ENCODE assay signal across 21 cellular contexts in the genomic region with DNA sequence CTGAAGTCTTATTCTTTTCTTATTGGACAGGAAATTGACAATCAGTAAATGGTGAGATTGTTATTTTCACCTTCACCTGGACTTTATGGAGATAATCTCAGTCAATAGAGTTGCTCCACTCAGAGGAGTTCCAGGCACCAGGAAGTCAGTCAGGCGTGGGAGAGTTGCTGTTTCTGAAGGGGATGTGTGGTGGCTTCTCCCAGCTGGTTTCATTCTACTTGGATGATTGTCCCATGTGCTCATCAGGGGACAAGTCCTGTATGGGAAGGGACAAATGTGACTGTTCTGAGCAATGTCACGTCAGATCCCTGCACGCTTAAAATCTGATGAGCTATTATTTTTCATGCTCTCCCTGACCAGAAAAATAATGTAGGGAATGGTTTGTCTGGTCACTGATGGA.
DNase-seq lines count a peak whose midpoint lies in the region; ATAC-seq, FAIRE-seq and TF ChIP-seq lines count a peak whose summit lies in the region.
"Had no signal": no experiment of that assay in that cellular context is flagged by ENCODE, and none has a peak within 500 bp of the region (broad histone marks: within the 10 kb centered on the region; RNA-seq: fewer than 3 reads in every experiment).

No MANE protein-coding gene starts in this region.

- peaks cover 4% of the 10 kb centered on the region for H3K4me1 Mint-ChIP-seq in activated CD4-positive, alpha-beta T cell treated with anti-CD3 and anti-CD28 coated beads for 36 hours
- peaks cover 0 to 10% of the 10 kb centered on the region in 2 donors for H3K4me1 Mint-ChIP-seq in natural killer cell
- H3K4me1 Mint-ChIP-seq: CD14-positive monocyte had no signal

- H3K27ac Mint-ChIP-seq in activated CD4-positive, alpha-beta T cell treated with anti-CD3 and anti-CD28 coated beads for 36 hours: no peak overlapping the region
- H3K27ac Mint-ChIP-seq in natural killer cell: no peak overlapping the region
- H3K27ac Mint-ChIP-seq: CD14-positive monocyte, H9 had no signal

- peak; percentile 54 for DNase-seq in NCI-H146 (lab: John Stamatoyannopoulos, UW)
- DNase-seq in NCI-H146 treated with DMSO at 0.1 percent for 48 hours (lab: John Stamatoyannopoulos, UW; ENCODE audit: unreplicated experiment): no peak
- peak; percentile 94 for DNase-seq in DMS53 (lab: John Stamatoyannopoulos, UW)
- DNase-seq in bronchial epithelial cell (ENCODE audit: low read depth): no peak
- peak; percentile 25 for DNase-seq in retina
- no peak for DNase-seq in activated CD4-positive, alpha-beta T cell treated with anti-CD3 and anti-CD28 coated beads for 36 hours
- DNase-seq in natural killer cell: no peak
- DNase-seq: ACHN; AML-193; DMS79; H9; NCI-H1105; NCI-H1694; NCI-H446; NK-92 treated with Interleukin-12 subunit alpha and Interleukin-12 subunit beta, amount 100 ng/mL, for 24 hours had no signal

- no peak for ATAC-seq in activated CD4-positive, alpha-beta T cell treated with anti-CD3 and anti-CD28 coated beads for 36 hours
- ATAC-seq in GM21526 (IDR thresholded peaks at IDR 0.05; ENCODE audit: low FRiP score, unreplicated experiment) (no peak), natural killer cell (no peak)
- ATAC-seq: Panc1 had no signal

- CTCF ChIA-PET in activated CD4-positive, alpha-beta T cell treated with anti-CD3 and anti-CD28 coated beads for 36 hours (lab: Charles Lee): interaction anchor here (1.4 kb wide), 1 partner anchor 9 kb away, joined by 5 read pairs; no protein-coding TSS in a partner anchor

- peaks cover 4% of the 10 kb centered on the region for H3K27me3 ChIP-seq in bronchial epithelial cell (ENCODE audit: control insufficient read depth, insufficient read depth, low read length)
- H3K27me3 ChIP-seq: SJSA1 had no signal

- no peaks in the 10 kb centered on the region for H3K36me3 Mint-ChIP-seq in activated CD4-positive, alpha-beta T cell treated with anti-CD3 and anti-CD28 coated beads for 36 hours (ENCODE audit: low read depth)
- no peaks in the 10 kb centered on the region for H3K36me3 Mint-ChIP-seq in natural killer cell
- H3K36me3 Mint-ChIP-seq: CD14-positive monocyte had no signal

- H3K36me3 ChIP-seq in bronchial epithelial cell (ENCODE audit: control insufficient read depth, insufficient read depth, low read length): no peaks in the 10 kb centered on the region
- H3K36me3 ChIP-seq: SJSA1 had no signal

- no peak overlapping the region for H3K4me3 ChIP-seq in bronchial epithelial cell (ENCODE audit: low read depth, low read length)
- H3K4me3 ChIP-seq: SJSA1 had no signal

- intact Hi-C loops in activated CD4-positive, alpha-beta T cell treated with anti-CD3 and anti-CD28 coated beads for 36 hours (cut with DNase I, micrococcal nuclease): no loop called here
- intact Hi-C loops in natural killer cell (cut with micrococcal nuclease): no loop called here

- H3K4me3 Mint-ChIP-seq in activated CD4-positive, alpha-beta T cell treated with anti-CD3 and anti-CD28 coated beads for 36 hours: no peak overlapping the region
- H3K4me3 Mint-ChIP-seq in natural killer cell: no peak overlapping the region
- H3K4me3 Mint-ChIP-seq: CD14-positive monocyte, H9 had no signal

- H3K27me3 Mint-ChIP-seq in activated CD4-positive, alpha-beta T cell treated with anti-CD3 and anti-CD28 coated beads for 36 hours: peaks cover 7% of the 10 kb centered on the region
- peaks cover 0 to 16% of the 10 kb centered on the region in 2 donors for H3K27me3 Mint-ChIP-seq in natural killer cell (ENCODE audit: low read depth in 2 of 2)

- FAIRE-seq in bronchial epithelial cell (lab: Jason Lieb, UNC): peak; percentile 13
- FAIRE-seq: D721Med, HTR-8/SVneo had no signal

- TF ChIP-seq CTCF in bronchial epithelial cell (IDR thresholded peaks at IDR 0.05; ENCODE audit: insufficient read depth, low read length, severe bottlenecking) (no peak), natural killer cell (IDR thresholded peaks at IDR 0.05) (no peak)

- POLR2A ChIA-PET in activated CD4-positive, alpha-beta T cell treated with anti-CD3 and anti-CD28 coated beads for 36 hours (lab: Charles Lee): no interaction called here

- H3K9me3 Mint-ChIP-seq in activated CD4-positive, alpha-beta T cell treated with anti-CD3 and anti-CD28 coated beads for 36 hours (ENCODE audit: low read depth): peaks cover 5% of the 10 kb centered on the region
- no peaks in the 10 kb centered on the region for H3K9me3 Mint-ChIP-seq in natural killer cell

Comparison
In these comparisons a context has a peak if more than half of its experiments do, and no peak if none do; other contexts are left out.
1. DNase-seq: peak in NCI-H146 (single experiment), DMS53 (single experiment) and retina (single experiment); none in NCI-H146 treated with DMSO at 0.1 percent for 48 hours (single experiment), bronchial epithelial cell (single experiment), activated CD4-positive, alpha-beta T cell treated with anti-CD3 and anti-CD28 coated beads for 36 hours (single experiment) and natural killer cell (single experiment).